Comparison of ENCODE assay signal across 17 cellular contexts in the genomic region with DNA sequence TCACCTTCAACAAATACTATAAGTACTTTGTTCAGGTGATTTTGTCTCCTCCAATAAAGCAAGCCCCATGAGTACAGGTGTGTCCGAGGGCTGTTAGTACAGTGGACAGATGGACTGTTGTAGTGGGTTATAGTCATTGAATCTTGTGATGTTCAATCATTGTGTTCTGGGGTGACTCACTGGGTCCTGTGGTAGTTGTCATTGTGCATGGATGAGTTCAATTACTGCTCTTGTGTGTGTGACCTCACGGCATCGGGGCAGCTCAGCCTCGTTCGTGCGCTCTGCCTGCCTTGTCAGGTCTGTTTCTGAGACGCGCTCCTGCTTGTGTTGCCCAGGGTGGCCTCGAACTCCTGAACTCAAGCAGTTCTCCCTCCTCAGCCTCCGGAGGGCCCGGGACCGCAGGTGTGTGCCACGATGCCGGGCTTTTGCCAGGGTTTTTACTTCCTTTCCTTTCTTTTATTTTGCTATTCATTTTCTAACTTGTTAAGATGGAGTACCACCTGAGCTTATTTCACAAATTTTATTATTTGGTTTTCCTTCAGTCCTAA.
DNase-seq lines count a peak whose midpoint lies in the region; ATAC-seq and TF ChIP-seq lines count a peak whose summit lies in the region.
"Had no signal": no experiment of that assay in that cellular context is flagged by ENCODE, and none has a peak within 500 bp of the region (broad histone marks: within the 10 kb centered on the region; RNA-seq: fewer than 3 reads in every experiment).

No MANE protein-coding gene starts in this region.

- TF ChIP-seq POLR2A in spleen (IDR thresholded peaks at IDR 0.05), result no peak

- no peaks in the 10 kb centered on the region for H3K9me3 ChIP-seq in spleen
- H3K9me3 ChIP-seq: uterus had no signal

- H3K4me3 ChIP-seq in spleen, result peak overlapping the region in 1 of 8 donors; percentile 53
- H3K4me3 ChIP-seq: uterus had no signal

- peak overlapping the region in 7 of 8 donors; percentile 14 to 82 (median 73) for H3K27ac ChIP-seq in spleen
- H3K27ac ChIP-seq: uterus, WERI-Rb-1 had no signal

- 87 to 95% (median 91%) methylated on average over 14 of the region's 14 CpGs for WGBS in spleen, 5 donors

- H3K4me1 ChIP-seq in spleen, result peaks cover 0 to 67% (median 30%) of the 10 kb centered on the region in 6 donors
- H3K4me1 ChIP-seq: uterus had no signal

- intact Hi-C loops in spleen (cut with DNase I; ENCODE audit: low total_unique reads), result no loop called here

- no peaks in the 10 kb centered on the region for H3K27me3 ChIP-seq in spleen (replicated peaks in 1 of 7)
- H3K27me3 ChIP-seq: uterus had no signal

- ATAC-seq in HG02870 (IDR thresholded peaks at IDR 0.05; ENCODE audit: unreplicated experiment), result peak; percentile 10
- no peak for ATAC-seq in HG02763 (IDR thresholded peaks at IDR 0.05; ENCODE audit: unreplicated experiment)
- ATAC-seq: naive thymus-derived CD4-positive, alpha-beta T cell had no signal

- peaks cover 5 to 100% (median 71%) of the 10 kb centered on the region in 6 donors for H3K36me3 ChIP-seq in spleen
- H3K36me3 ChIP-seq: uterus had no signal

- peak; percentile 52 for DNase-seq in activated effector memory CD4-positive, alpha-beta T cell treated with anti-CD3 and anti-CD28 coated beads, Interleukin-2, amount 50 U/mL, for 16 hours
- no peak for DNase-seq in activated effector memory CD4-positive, alpha-beta T cell treated with Interleukin-2 at 50 U/mL for 16 hours
- peak; percentile 17 for DNase-seq in dermis blood vessel endothelial cell
- no peak for DNase-seq in spleen
- no peak for DNase-seq in SHP77 (lab: John Stamatoyannopoulos, UW)
- no peak for DNase-seq in DMS114 treated with DMSO at 0.1 percent for 48 hours (lab: John Stamatoyannopoulos, UW; ENCODE audit: unreplicated experiment)
- DNase-seq: activated CD8-positive, alpha-beta memory T cell treated with anti-CD3 and anti-CD28 coated beads for 24 hours; activated naive CD4-positive, alpha-beta T cell treated with anti-CD3 and anti-CD28 coated beads, Interleukin-2, amount 10 ng/mL, durations not matched to agents 7 days and 5 days; GDM1; naive thymus-derived CD4-positive, alpha-beta T cell; NCI-H526; posterior cingulate gyrus; SW 1271; uterus; WERI-Rb-1 had no signal

- no peak for TF ChIP-seq CTCF in spleen (IDR thresholded peaks at IDR 0.05 in 8 of 11, conservative IDR thresholded peaks at IDR 0.05 in 3 of 11)

Comparison
In these comparisons a context has a peak if more than half of its experiments do, and no peak if none do; other contexts are left out.
1. DNase-seq: peak in activated effector memory CD4-positive, alpha-beta T cell treated with anti-CD3 and anti-CD28 coated beads, Interleukin-2, amount 50 U/mL, for 16 hours (single experiment) and dermis blood vessel endothelial cell (single experiment); none in activated effector memory CD4-positive, alpha-beta T cell treated with Interleukin-2 at 50 U/mL for 16 hours (single experiment), spleen (single experiment), SHP77 (0 of 2) and DMS114 treated with DMSO at 0.1 percent for 48 hours (single experiment).